ENCODE assay signal across 8 cellular contexts in the genomic region with DNA sequence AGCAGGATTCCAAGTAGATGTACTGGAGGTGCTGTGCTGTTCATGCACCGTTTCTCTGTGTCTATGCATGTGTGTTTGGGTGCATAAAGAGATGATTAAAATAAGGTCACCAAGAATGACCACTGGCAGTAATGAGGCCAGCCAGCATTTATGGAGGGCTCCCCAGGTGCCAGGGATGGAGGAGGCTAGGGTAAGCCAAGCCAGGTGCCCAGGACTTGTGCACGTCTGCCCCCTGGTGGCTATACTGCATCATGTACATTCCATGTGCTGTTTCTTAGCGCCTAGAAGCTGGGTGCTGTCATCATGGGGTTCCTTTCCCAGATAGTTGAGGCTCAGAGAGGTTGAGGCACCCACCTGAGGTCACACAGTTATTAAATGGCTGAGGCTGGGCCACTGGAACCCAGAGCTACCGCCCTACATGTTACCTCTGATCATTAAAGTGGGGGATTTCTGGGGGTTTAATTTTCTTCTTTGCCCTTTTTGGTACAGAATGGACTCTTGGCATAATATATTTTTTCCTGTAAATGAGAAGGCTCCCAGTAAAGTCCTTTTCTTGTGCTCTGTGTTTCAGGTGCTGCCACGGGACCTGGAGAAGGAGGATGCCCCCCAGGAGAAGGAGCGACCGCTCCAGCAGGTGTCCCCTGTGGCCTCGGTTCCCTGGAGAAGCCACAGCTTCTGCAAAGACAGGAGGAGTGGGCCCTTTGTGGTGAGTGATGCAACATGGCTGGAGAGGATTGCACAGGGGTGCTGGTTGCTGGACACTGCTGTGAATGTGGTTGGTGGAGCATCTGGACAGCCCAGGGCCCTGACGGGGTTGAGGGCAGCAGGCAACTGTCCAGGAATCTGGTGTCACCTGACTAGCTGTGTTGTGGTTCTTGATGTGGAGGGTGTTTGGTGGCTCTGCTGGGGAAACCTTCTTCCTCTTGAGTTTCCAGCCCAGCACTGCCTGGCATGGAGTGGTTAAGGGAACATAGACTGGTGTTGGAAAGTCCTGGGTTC.
DNase-seq lines count a peak whose midpoint lies in the region; ATAC-seq and TF ChIP-seq lines count a peak whose summit lies in the region.

No MANE protein-coding gene starts in this region.

- no peak overlapping the region for H3K18ac ChIP-seq in H9 (ENCODE audit: insufficient read length, low read depth, low read length)

- H3K9me3 Mint-ChIP-seq in H9: peaks cover 13 to 18% of the 10 kb centered on the region in 2 experiments
- peaks cover 5 to 17% (median 11%) of the 10 kb centered on the region in 7 donors for H3K9me3 Mint-ChIP-seq in naive B cell

- no peak overlapping the region for H2AK5ac ChIP-seq in H9 (ENCODE audit: insufficient read length, low read length)

- no peak overlapping the region for H3K56ac ChIP-seq in H9 (ENCODE audit: insufficient read length, low read depth, low read length)

- no peak overlapping the region for H3K14ac ChIP-seq in H9 (ENCODE audit: insufficient read depth, low read length)

- no peak overlapping the region for H3T11ph ChIP-seq in H9 (ENCODE audit: low read length)

- H2AFZ ChIP-seq in H9 (ENCODE audit: low read length): no peak overlapping the region

- no peak overlapping the region for H3K4ac ChIP-seq in H9 (ENCODE audit: low read depth, low read length)

- H2BK15ac ChIP-seq in H9 (ENCODE audit: low read depth, low read length): no peak overlapping the region

- H4K8ac ChIP-seq in H9 (replicated peaks; ENCODE audit: insufficient read length, low read depth, low read length): no peak overlapping the region

- H2BK120ac ChIP-seq in H9 (ENCODE audit: low read depth, low read length, poor library complexity, severe bottlenecking): no peak overlapping the region

- H3K27ac Mint-ChIP-seq in H9 (no peak overlapping the region; a peak in 1 of 7 replicates), naive B cell (no peak overlapping the region)

- peak; percentile 76 for DNase-seq in BE2C
- DNase-seq in H9: peak; percentile 75
- DNase-seq in NT2/D1 (ENCODE audit: low read depth, low spot score): peak; percentile 25
- DNase-seq in activated T-cell treated with anti-CD3 and anti-CD28 coated beads for 1 hour (ENCODE audit: low read depth): peak; percentile 74
- no peak for DNase-seq in epithelial cell of proximal tubule (ENCODE audit: low read depth)
- DNase-seq in naive B cell: peak; percentile 21
- peak; percentile 79 for DNase-seq in stimulated activated naive CD8-positive, alpha-beta T cell treated with anti-CD3 and anti-CD28 coated beads, Interleukin-15, Interleukin-2, amounts not matched to agents 100 U/mL and 50 U/mL, for 24 hours
- DNase-seq in mesenteric fat pad (ENCODE audit: low spot score): no peak

- no peak overlapping the region for H3K4me3 Mint-ChIP-seq in H9
- peak overlapping the region in 1 of 8 donors; percentile 15 for H3K4me3 Mint-ChIP-seq in naive B cell

- H2BK20ac ChIP-seq in H9 (ENCODE audit: low read depth, low read length, poor library complexity, severe bottlenecking): no peak overlapping the region

- H3K9me3 ChIP-seq in BE2C: 0 out of 2 replicates have a peak, but pooled peaks cover 3% of the 10 kb centered on the region
- H3K9me3 ChIP-seq in H9 (ENCODE audit: control insufficient read depth, low read depth, low read length): peaks cover 8% of the 10 kb centered on the region
- H3K9me3 ChIP-seq in NT2/D1 (ENCODE audit: insufficient read depth, low read length): peaks cover 19% of the 10 kb centered on the region; the same call in 1 of the 2 replicates

- H4K91ac ChIP-seq in H9 (ENCODE audit: insufficient read length, low read depth, low read length): no peak overlapping the region

- H3K36me3 ChIP-seq in BE2C (peaks cover 3% of the 10 kb centered on the region; the same call in 1 of the 2 replicates), NT2/D1 (ENCODE audit: insufficient read depth, insufficient read length, low read length) (peaks cover 29% of the 10 kb centered on the region)

- H2BK5ac ChIP-seq in H9 (ENCODE audit: insufficient read length, low read length): no peak overlapping the region

- H3K27ac ChIP-seq in H9 (ENCODE audit: insufficient read length, low read depth, low read length): no peak overlapping the region

- H3K79me2 ChIP-seq in H9 (ENCODE audit: insufficient read depth, low read length): no peaks in the 10 kb centered on the region

- H4K20me1 ChIP-seq in H9 (ENCODE audit: control insufficient read depth, insufficient read depth, insufficient read length): no peaks in the 10 kb centered on the region

- H3K4me1 ChIP-seq in BE2C: no peaks in the 10 kb centered on the region; the same call in 1 of the 2 replicates
- no peaks in the 10 kb centered on the region for H3K4me1 ChIP-seq in H9 (ENCODE audit: insufficient read depth, low read length)
- no peaks in the 10 kb centered on the region for H3K4me1 ChIP-seq in NT2/D1 (ENCODE audit: insufficient read depth, insufficient read length)

- peaks cover 2% of the 10 kb centered on the region for H3K79me1 ChIP-seq in H9 (ENCODE audit: insufficient read depth, low read depth, low read length, poor library complexity, severe bottlenecking)

- no peak overlapping the region for H3K4me2 ChIP-seq in H9 (ENCODE audit: insufficient read depth, insufficient read length, low read length)

- ATAC-seq in naive B cell (ENCODE audit: low read depth in 2 of 2): peak in 1 of 2 donors; percentile 36
- ATAC-seq in stimulated activated naive CD8-positive, alpha-beta T cell treated with anti-CD3 and anti-CD28 coated beads, Interleukin-15, Interleukin-2, amounts not matched to agents 100 U/mL and 50 U/mL, for 24 hours: peak; percentile 67

- H3K4me1 Mint-ChIP-seq in H9 (peaks cover 4 to 7% of the 10 kb centered on the region in 2 experiments), naive B cell (no peaks in the 10 kb centered on the region)

- TF ChIP-seq CTCF in BE2C (IDR thresholded peaks at IDR 0.05; ENCODE audit: low read depth, low read length) (peak; percentile 89), H9 (conservative IDR thresholded peaks at IDR 0.05) (peak; percentile 93), epithelial cell of proximal tubule (conservative IDR thresholded peaks at IDR 0.05; ENCODE audit: low read depth, low read length) (peak; percentile 91)

- H3K27me3 ChIP-seq in BE2C: no peaks in the 10 kb centered on the region
- H3K27me3 ChIP-seq in H9 (ENCODE audit: insufficient read depth, low read length): no peaks in the 10 kb centered on the region
- H3K27me3 ChIP-seq in NT2/D1 (ENCODE audit: insufficient read depth, insufficient read length): no peaks in the 10 kb centered on the region

- H3K23ac ChIP-seq in H9 (ENCODE audit: insufficient read length, low read depth, low read length): no peak overlapping the region

- H3K36me3 Mint-ChIP-seq in H9 (ENCODE audit: insufficient read depth in 1 of 3, low read depth in 3 of 3) (peaks cover 28 to 31% (median 29%) of the 10 kb centered on the region in 3 experiments), naive B cell (peaks cover 0 to 12% of the 10 kb centered on the region in 2 donors)

- H2BK12ac ChIP-seq in H9 (ENCODE audit: insufficient read length, low read depth, low read length): no peak overlapping the region

- WGBS in H9 (ENCODE audit: extremely low coverage, insufficient read length, low lambda C conversion rate): no CpG with 5 or more reads among the region's 9 CpGs

- H3K23me2 ChIP-seq in H9 (ENCODE audit: insufficient read length, low read depth, low read length, poor library complexity, severe bottlenecking): no peaks in the 10 kb centered on the region

- H3K9ac ChIP-seq in H9 (ENCODE audit: extremely low read depth, insufficient read length, low read length): no peak overlapping the region
- H3K9ac ChIP-seq in NT2/D1 (ENCODE audit: insufficient read length, low read depth): no peak overlapping the region

- H3K4me3 ChIP-seq in BE2C (ENCODE audit: low read depth, low read length) (no peak overlapping the region), NT2/D1 (ENCODE audit: insufficient read length, low read depth) (no peak overlapping the region), epithelial cell of proximal tubule (ENCODE audit: low read depth, low read length) (no peak overlapping the region)

- H3K27me3 Mint-ChIP-seq in H9 (ENCODE audit: low read depth) (no peaks in the 10 kb centered on the region), naive B cell (peaks cover 5 to 18% (median 18%) of the 10 kb centered on the region in 3 donors)

- H4K5ac ChIP-seq in H9 (ENCODE audit: insufficient read length, low read depth, low read length): no peak overlapping the region

Comparison
In these comparisons a context has a peak if more than half of its experiments do, and no peak if none do; other contexts are left out.
1. DNase-seq: peak in BE2C (single experiment), H9 (single experiment), NT2/D1 (single experiment), activated T-cell treated with anti-CD3 and anti-CD28 coated beads for 1 hour (single experiment), naive B cell (single experiment) and stimulated activated naive CD8-positive, alpha-beta T cell treated with anti-CD3 and anti-CD28 coated beads, Interleukin-15, Interleukin-2, amounts not matched to agents 100 U/mL and 50 U/mL, for 24 hours (single experiment); none in epithelial cell of proximal tubule (single experiment) and mesenteric fat pad (single experiment).
2. Peak in every context shown above with its lines, with median percentiles within 50 percentile points of each other: CTCF ChIP-seq.